9 cellular contexts compared by ENCODE assay signal in the genomic region with DNA sequence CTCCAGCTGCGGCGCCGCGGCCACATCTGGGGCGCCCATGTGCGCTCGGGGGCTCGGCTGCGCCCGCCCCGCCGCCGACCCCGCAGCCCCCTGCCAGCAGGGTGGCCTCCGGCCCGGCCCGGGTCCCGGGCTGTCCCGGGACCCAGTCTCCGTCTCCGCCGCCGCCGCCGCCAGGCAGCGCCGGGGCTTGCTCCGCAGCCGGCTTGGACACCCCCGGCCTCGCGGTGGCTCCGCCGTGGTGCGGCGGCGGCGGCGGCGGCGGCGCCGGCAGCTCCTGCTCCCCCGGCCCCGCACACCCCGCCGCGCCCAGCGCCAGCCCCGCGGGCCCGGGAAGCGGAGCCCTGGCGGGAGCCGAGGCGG. TPM values are rescaled to one million over a fixed set of nuclear protein-coding genes. Genes with fewer than 3 reads are reported as not detected.
DNase-seq lines count a peak whose midpoint lies in the region; ATAC-seq, FAIRE-seq and TF ChIP-seq lines count a peak whose summit lies in the region.
"Had no signal": no experiment of that assay in that cellular context is flagged by ENCODE, and none has a peak within 500 bp of the region (broad histone marks: within the 10 kb centered on the region; RNA-seq: fewer than 3 reads in every experiment).

No MANE protein-coding gene starts in this region.

- FAIRE-seq in RCC 7860 (lab: Jason Lieb, UNC), result no peak
- FAIRE-seq: urothelium cell line had no signal

- H3K4me3 ChIP-seq in HUES6 (ENCODE audit: low read depth, low read length) (peak overlapping the region; percentile 89), upper lobe of right lung (peak overlapping the region; percentile 55)

- TF ChIP-seq CTCF in foreskin keratinocyte (conservative IDR thresholded peaks at IDR 0.05) (no peak), upper lobe of right lung (IDR thresholded peaks at IDR 0.05) (no peak)

- H3K27me3 ChIP-seq in HUES6 (ENCODE audit: control insufficient read depth, insufficient read depth, low read length) (peaks cover 75% of the 10 kb centered on the region), foreskin keratinocyte (peaks cover 46% of the 10 kb centered on the region), upper lobe of right lung (peaks cover 18% of the 10 kb centered on the region)

- no peaks in the 10 kb centered on the region for H3K4me1 ChIP-seq in HUES6 (ENCODE audit: control insufficient read depth, insufficient read depth, low read length)
- no peaks in the 10 kb centered on the region for H3K4me1 ChIP-seq in foreskin keratinocyte
- peaks cover 12% of the 10 kb centered on the region for H3K4me1 ChIP-seq in upper lobe of right lung

- intact Hi-C loops in upper lobe of right lung (cut with DNase I), result no loop called here

- no peak for DNase-seq in activated T-cell treated with anti-CD3 and anti-CD28 coated beads, Interleukin-2, amount 50 U/mL, for 72 hours
- DNase-seq in activated T-cell treated with anti-CD3 and anti-CD28 coated beads for 4 hours (no peak), foreskin keratinocyte (no peak), upper lobe of right lung (no peak), HT-29 (ENCODE audit: low spot score) (no peak), RCC 7860 (ENCODE audit: low spot score) (no peak)
- no peak for DNase-seq in stimulated activated naive CD4-positive, alpha-beta T cell (lab: John Stamatoyannopoulos, UW)

- H3K27ac ChIP-seq in HUES6 (ENCODE audit: low read depth, low read length) (no peak overlapping the region), foreskin keratinocyte (no peak overlapping the region), upper lobe of right lung (no peak overlapping the region)

- H3K9me3 Mint-ChIP-seq in activated T-cell treated with anti-CD3 and anti-CD28 coated beads, Interleukin-2, amount 50 U/mL, for 72 hours, result no peaks in the 10 kb centered on the region

- H3K27me3 Mint-ChIP-seq in activated T-cell treated with anti-CD3 and anti-CD28 coated beads, Interleukin-2, amount 50 U/mL, for 72 hours (ENCODE audit: low read depth), result peaks cover 51% of the 10 kb centered on the region

- no peak overlapping the region for H3K27ac Mint-ChIP-seq in activated T-cell treated with anti-CD3 and anti-CD28 coated beads, Interleukin-2, amount 50 U/mL, for 72 hours

- peaks cover 0 to 3% of the 10 kb centered on the region in 2 donors for H3K36me3 Mint-ChIP-seq in activated T-cell treated with anti-CD3 and anti-CD28 coated beads, Interleukin-2, amount 50 U/mL, for 72 hours (ENCODE audit: insufficient read depth in 2 of 2)

- peak; percentile 54 to 64 for ATAC-seq in activated T-cell treated with anti-CD3 and anti-CD28 coated beads, Interleukin-2, amount 50 U/mL, for 72 hours (replicated peaks in 1 of 2)
- peak; percentile 35 for ATAC-seq in foreskin keratinocyte
- no peak for ATAC-seq in upper lobe of right lung

- no peaks in the 10 kb centered on the region for H3K36me3 ChIP-seq in HUES6 (ENCODE audit: control insufficient read depth, insufficient read depth, low read length)
- no peaks in the 10 kb centered on the region for H3K36me3 ChIP-seq in upper lobe of right lung

- no peak overlapping the region for H3K9ac ChIP-seq in HUES6 (ENCODE audit: low read length)

- H3K9me3 ChIP-seq in HUES6 (ENCODE audit: control insufficient read depth, insufficient read depth, low read depth, low read length) (0 out of 2 replicates have a peak, but pooled peaks cover 2% of the 10 kb centered on the region), upper lobe of right lung (no peaks in the 10 kb centered on the region)

- peak overlapping the region in 1 of 2 donors; percentile 83 for H3K4me3 Mint-ChIP-seq in activated T-cell treated with anti-CD3 and anti-CD28 coated beads, Interleukin-2, amount 50 U/mL, for 72 hours

- H3K4me1 Mint-ChIP-seq in activated T-cell treated with anti-CD3 and anti-CD28 coated beads, Interleukin-2, amount 50 U/mL, for 72 hours (ENCODE audit: low read depth), result peaks cover 15% of the 10 kb centered on the region

RNA-seq across cellular contexts. Expression of a gene that starts 0.2 kb away (rescaled TPM):
- total RNA-seq in activated T-cell treated with anti-CD3 and anti-CD28 coated beads, Interleukin-2, amount 50 U/mL, for 72 hours, result under 1 TPM; 0.23 to 0.58 TPM
- total RNA-seq in foreskin keratinocyte (1.1 and 2.6 TPM in 2 replicates), upper lobe of right lung (4.1 TPM)
- 0.68 and 1.8 TPM in 2 replicates for polyA plus RNA-seq in foreskin keratinocyte
- not detected in 2 replicates for total RNA-seq in HT-29 (2014; rRNA removed; shearing (Covaris generic))
